19 cellular contexts compared by ENCODE assay signal in the genomic region with DNA sequence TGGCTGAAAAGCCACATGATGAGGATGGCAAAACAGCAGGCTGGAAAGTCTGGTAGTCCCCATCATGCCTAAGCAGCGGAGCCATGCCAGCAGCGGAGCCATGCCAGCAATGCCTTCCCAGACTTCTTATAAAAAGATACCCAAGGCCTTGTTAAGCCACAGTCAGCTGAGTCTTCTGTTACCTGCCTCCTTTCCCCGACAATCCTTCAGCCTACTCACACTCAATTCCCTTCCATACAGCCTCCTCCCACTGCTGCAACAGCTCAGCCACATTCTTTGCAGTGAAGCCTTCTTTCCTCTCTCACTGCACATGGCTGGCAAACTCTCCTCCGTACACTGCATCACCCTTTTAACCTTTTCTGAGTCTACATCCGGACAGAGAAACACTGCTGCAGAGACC.
A peak's percentile ranks its signal among the peaks of the same experiment; 100 is the strongest.
DNase-seq lines count a peak whose midpoint lies in the region; ATAC-seq, FAIRE-seq and TF ChIP-seq lines count a peak whose summit lies in the region.
"Had no signal": no experiment of that assay in that cellular context is flagged by ENCODE, and none has a peak within 500 bp of the region (broad histone marks: within the 10 kb centered on the region; RNA-seq: fewer than 3 reads in every experiment).

No MANE protein-coding gene starts in this region.

- no peak for FAIRE-seq in D721Med (lab: Jason Lieb, UNC)
- FAIRE-seq: HTR-8/SVneo, kidney had no signal

- TF ChIP-seq CTCF in GM23338 (conservative IDR thresholded peaks at IDR 0.05; ENCODE audit: low read depth in 2 of 2) = no peak
- TF ChIP-seq CTCF in brain microvascular endothelial cell (IDR thresholded peaks at IDR 0.05; ENCODE audit: low read depth, low read length, missing control alignments) = no peak
- TF ChIP-seq CTCF in D721Med (IDR thresholded peaks at IDR 0.05; ENCODE audit: insufficient read depth, missing control alignments) = no peak
- no peak for TF ChIP-seq CTCF in mucosa of descending colon (IDR thresholded peaks at IDR 0.05)

- H3K36me3 Mint-ChIP-seq in GM23338 (ENCODE audit: low read depth) = no peaks in the 10 kb centered on the region

- no peaks in the 10 kb centered on the region for H4K20me1 ChIP-seq in GM23338 (replicated peaks; ENCODE audit: insufficient read depth)
- H4K20me1 ChIP-seq: BLaER1 treated with 17β-estradiol and CSF1 and Interleukin-3, amounts not matched to agents 10 nM and 100 nM had no signal

- H3K4me2 ChIP-seq in GM23338 = no peak overlapping the region
- H3K4me2 ChIP-seq: hepatocyte had no signal

- no peaks in the 10 kb centered on the region for H3K27me3 ChIP-seq in GM23338 (ENCODE audit: insufficient read depth)
- no peaks in the 10 kb centered on the region for H3K27me3 ChIP-seq in brain microvascular endothelial cell (replicated peaks)
- H3K27me3 ChIP-seq: BLaER1 treated with 17β-estradiol and CSF1 and Interleukin-3, amounts not matched to agents 10 nM and 100 nM; esophagus muscularis mucosa; hepatocyte; spleen had no signal

- peaks cover 9% of the 10 kb centered on the region; the same call in 1 of the 2 replicates for H3K4me1 ChIP-seq in GM23338 (ENCODE audit: insufficient read depth)
- H3K4me1 ChIP-seq in mucosa of descending colon (ENCODE audit: low read depth) = peaks cover 4% of the 10 kb centered on the region

- no peak overlapping the region for H2AFZ ChIP-seq in GM23338
- H2AFZ ChIP-seq: hepatocyte had no signal

- H3K27ac ChIP-seq in GM23338 (ENCODE audit: low read depth) = no peak overlapping the region
- H3K27ac ChIP-seq in brain microvascular endothelial cell = no peak overlapping the region
- H3K27ac ChIP-seq: esophagus muscularis mucosa, spleen had no signal

- H3K4me3 ChIP-seq in GM23338 = no peak overlapping the region
- H3K4me3 ChIP-seq in brain microvascular endothelial cell (ENCODE audit: low read depth, low read length) = no peak overlapping the region
- no peak overlapping the region for H3K4me3 ChIP-seq in mucosa of descending colon
- H3K4me3 ChIP-seq: BLaER1 treated with 17β-estradiol and CSF1 and Interleukin-3, amounts not matched to agents 10 nM and 100 nM; esophagus muscularis mucosa; hepatocyte; spleen had no signal

- H3K9me3 ChIP-seq in mucosa of descending colon = no peaks in the 10 kb centered on the region
- H3K9me3 ChIP-seq: BLaER1 treated with 17β-estradiol and CSF1 and Interleukin-3, amounts not matched to agents 10 nM and 100 nM; esophagus muscularis mucosa; spleen had no signal

- no peaks in the 10 kb centered on the region for H3K27me3 Mint-ChIP-seq in GM23338 (ENCODE audit: insufficient read depth, low read depth, poor library complexity)
- H3K27me3 Mint-ChIP-seq: activated naive CD4-positive, alpha-beta T cell treated with anti-CD3 and anti-CD28 coated beads, Interleukin-2, amount 50 U/mL, for 24 hours had no signal

- in situ Hi-C loops in brain microvascular endothelial cell (cut with HindIII; ENCODE audit: low pct_ligation_motif_present, low sequenced_read_pairs) = no loop called here

- H3K4me1 Mint-ChIP-seq in GM23338 = peaks cover 35% of the 10 kb centered on the region

- ATAC-seq in GM23338 = peak; percentile 38; the same call in 2 of the 3 replicates
- no peak for ATAC-seq in mucosa of descending colon

- no peaks in the 10 kb centered on the region for H3K9me2 ChIP-seq in GM23338 (ENCODE audit: insufficient read depth)

- H3K36me3 ChIP-seq in GM23338 (ENCODE audit: insufficient read depth) = no peaks in the 10 kb centered on the region
- no peaks in the 10 kb centered on the region for H3K36me3 ChIP-seq in brain microvascular endothelial cell (replicated peaks)
- no peaks in the 10 kb centered on the region for H3K36me3 ChIP-seq in mucosa of descending colon (ENCODE audit: low read depth)
- H3K36me3 ChIP-seq: BLaER1 treated with 17β-estradiol and CSF1 and Interleukin-3, amounts not matched to agents 10 nM and 100 nM had no signal

- no peaks in the 10 kb centered on the region for H3K9me3 Mint-ChIP-seq in GM23338
- H3K9me3 Mint-ChIP-seq: activated naive CD4-positive, alpha-beta T cell treated with anti-CD3 and anti-CD28 coated beads, Interleukin-2, amount 50 U/mL, for 24 hours had no signal

- intact Hi-C loops in mucosa of descending colon (cut with DNase I, micrococcal nuclease) = no loop called here

- no peak overlapping the region for H3K4me3 Mint-ChIP-seq in GM23338
- H3K4me3 Mint-ChIP-seq: activated naive CD4-positive, alpha-beta T cell treated with anti-CD3 and anti-CD28 coated beads, Interleukin-2, amount 50 U/mL, for 24 hours had no signal

- H3K79me2 ChIP-seq in GM23338 (replicated peaks; ENCODE audit: insufficient read depth) = no peaks in the 10 kb centered on the region
- H3K79me2 ChIP-seq: hepatocyte had no signal

- H3K27ac Mint-ChIP-seq in GM23338 = peak overlapping the region; percentile 81; the same call in 1 of the 2 replicates

- DNase-seq in GM23338 (ENCODE audit: low spot score) = no peak
- DNase-seq in brain microvascular endothelial cell = peak; percentile 13
- peak; percentile 19 for DNase-seq in hepatic stellate cell (ENCODE audit: low spot score)
- DNase-seq in retina = peak; percentile 30
- no peak for DNase-seq in MV-4-11 (lab: John Stamatoyannopoulos, UW)
- DNase-seq in D721Med (ENCODE audit: insufficient read length, low spot score) = no peak
- no peak for DNase-seq in mucosa of descending colon
- DNase-seq: activated CD4-positive, alpha-beta T cell treated with anti-CD3 and anti-CD28 coated beads, Interleukin-2, amount 50 U/mL, for 48 hours; DMS 273 treated with DMSO at 0.1 percent for 48 hours; effector CD4-positive, alpha-beta T cell; kidney; NCI-H146; NCI-H345; spleen had no signal

- H3F3A ChIP-seq in GM23338 (replicated peaks; ENCODE audit: low read depth) = no peaks in the 10 kb centered on the region

TF ChIP-seq in GM23338, 12 proteins besides CTCF, POLR2A, EP300 and RAD21:
- TF ChIP-seq, protein P1, sequence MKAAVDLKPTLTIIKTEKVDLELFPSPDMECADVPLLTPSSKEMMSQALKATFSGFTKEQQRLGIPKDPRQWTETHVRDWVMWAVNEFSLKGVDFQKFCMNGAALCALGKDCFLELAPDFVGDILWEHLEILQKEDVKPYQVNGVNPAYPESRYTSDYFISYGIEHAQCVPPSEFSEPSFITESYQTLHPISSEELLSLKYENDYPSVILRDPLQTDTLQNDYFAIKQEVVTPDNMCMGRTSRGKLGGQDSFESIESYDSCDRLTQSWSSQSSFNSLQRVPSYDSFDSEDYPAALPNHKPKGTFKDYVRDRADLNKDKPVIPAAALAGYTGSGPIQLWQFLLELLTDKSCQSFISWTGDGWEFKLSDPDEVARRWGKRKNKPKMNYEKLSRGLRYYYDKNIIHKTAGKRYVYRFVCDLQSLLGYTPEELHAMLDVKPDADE (IDR thresholded peaks at IDR 0.05) = no peak

Comparison
In these comparisons a context has a peak if more than half of its experiments do, and no peak if none do; other contexts are left out.
1. DNase-seq: peak in brain microvascular endothelial cell (single experiment), hepatic stellate cell (single experiment) and retina (single experiment); none in GM23338 (single experiment), MV-4-11 (single experiment), D721Med (single experiment) and mucosa of descending colon (0 of 3).